In genomic region chr19:38514812-38515633, GRCh38 we compare ENCODE assay signal across 8 cellular contexts.
DNase-seq lines count a peak whose midpoint lies in the region; ATAC-seq and TF ChIP-seq lines count a peak whose summit lies in the region.

No MANE protein-coding gene starts in this region.

- H3K79me2 ChIP-seq in MM.1S (ENCODE audit: low read length) = no peaks in the 10 kb centered on the region
- H3K79me2 ChIP-seq in smooth muscle cell (ENCODE audit: low read depth) = no peaks in the 10 kb centered on the region

- H3F3A ChIP-seq in MM.1S (ENCODE audit: insufficient read depth, low read length) (no peaks in the 10 kb centered on the region), smooth muscle cell (ENCODE audit: low read depth) (no peaks in the 10 kb centered on the region)

- H3K4me2 ChIP-seq in MM.1S (ENCODE audit: low read depth, low read length) = no peak overlapping the region
- H3K4me2 ChIP-seq in smooth muscle cell = peak overlapping the region; percentile 57

- no peaks in the 10 kb centered on the region for H3K9me2 ChIP-seq in MM.1S (replicated peaks; ENCODE audit: insufficient read depth, low read length)

- peak overlapping the region; percentile 28; the same call in 1 of the 2 replicates for H2AFZ ChIP-seq in MM.1S (ENCODE audit: low read length)
- H2AFZ ChIP-seq in smooth muscle cell (ENCODE audit: low read depth) = peak overlapping the region; percentile 84

- no peak overlapping the region for H3K9ac ChIP-seq in MM.1S (ENCODE audit: low read length)
- H3K9ac ChIP-seq in smooth muscle cell (ENCODE audit: low read depth) = no peak overlapping the region

- TF ChIP-seq CTCF in GM12875 (IDR thresholded peaks at IDR 0.05; ENCODE audit: borderline replicate concordance, insufficient read depth, low read depth, low read length) (peak; percentile 94), MM.1S (IDR thresholded peaks at IDR 0.05; ENCODE audit: low read length) (peak; percentile 81), smooth muscle cell (IDR thresholded peaks at IDR 0.05; ENCODE audit: borderline replicate concordance, insufficient read depth, poor library complexity, severe bottlenecking) (peak; percentile 90)

- H3K36me3 ChIP-seq in MM.1S (replicated peaks; ENCODE audit: insufficient read depth, low read length) (no peaks in the 10 kb centered on the region), smooth muscle cell (ENCODE audit: low read depth) (no peaks in the 10 kb centered on the region)

- 19% methylated on average over 32 of the region's 32 CpGs for WGBS in right cardiac atrium
- 37% methylated on average over 32 of the region's 32 CpGs for WGBS in smooth muscle cell (ENCODE audit: low lambda C conversion rate)

- intact Hi-C loops in right cardiac atrium (cut with DNase I) = loop anchor here in 1 of 4 donors (10.0 kb wide), 1 partner anchor 110 kb away; the partner anchor contains the start of gene FAM98C

- H4K20me1 ChIP-seq in MM.1S (ENCODE audit: insufficient read depth, low read length) = no peaks in the 10 kb centered on the region
- H4K20me1 ChIP-seq in smooth muscle cell (ENCODE audit: low read depth) = no peaks in the 10 kb centered on the region

- ATAC-seq in right cardiac atrium (peak; percentile 74 to 82), HG02610 (IDR thresholded peaks at IDR 0.05; ENCODE audit: unreplicated experiment) (no peak)

- DNase-seq in MM.1S = peak; percentile 59
- peak; percentile 30 for DNase-seq in T-helper 22 cell (ENCODE audit: low read depth)
- peak in 54 of 58 donors; percentile 8 to 78 (median 49) for DNase-seq in anterior cingulate cortex (lab: John Stamatoyannopoulos, UW)
- DNase-seq in right cardiac atrium = peak; percentile 69 to 89 (median 85)
- DNase-seq in smooth muscle cell (lab: John Stamatoyannopoulos, UW; ENCODE audit: unreplicated experiment) = peak; percentile 32
- DNase-seq in COR-L47 (lab: John Stamatoyannopoulos, UW) = no peak

- H3K27ac ChIP-seq in MM.1S (ENCODE audit: low read length) (no peak overlapping the region), right cardiac atrium (ENCODE audit: low read length) (no peak overlapping the region), smooth muscle cell (ENCODE audit: low read depth) (no peak overlapping the region)

- peaks cover 52% of the 10 kb centered on the region for H3K27me3 ChIP-seq in MM.1S (replicated peaks; ENCODE audit: insufficient read depth, low read length)
- no peaks in the 10 kb centered on the region for H3K27me3 ChIP-seq in right cardiac atrium (ENCODE audit: control insufficient read depth, insufficient read depth)
- H3K27me3 ChIP-seq in smooth muscle cell (ENCODE audit: low read depth) = no peaks in the 10 kb centered on the region

- H3K9me3 ChIP-seq in MM.1S (replicated peaks; ENCODE audit: insufficient read depth, low read length) = no peaks in the 10 kb centered on the region
- H3K9me3 ChIP-seq in right cardiac atrium (ENCODE audit: control insufficient read depth, low read length) = no peaks in the 10 kb centered on the region
- H3K9me3 ChIP-seq in smooth muscle cell (replicated peaks; ENCODE audit: low read depth) = no peaks in the 10 kb centered on the region

- H3K4me1 ChIP-seq in MM.1S (ENCODE audit: low read length) (no peaks in the 10 kb centered on the region), right cardiac atrium (ENCODE audit: control insufficient read depth, insufficient read depth, low read length) (no peaks in the 10 kb centered on the region), smooth muscle cell (ENCODE audit: low read depth) (no peaks in the 10 kb centered on the region)

- H3K4me3 ChIP-seq in GM12875 (ENCODE audit: low read depth, low read length) = no peak overlapping the region
- H3K4me3 ChIP-seq in MM.1S (ENCODE audit: low read length) = no peak overlapping the region
- no peak overlapping the region for H3K4me3 ChIP-seq in right cardiac atrium (ENCODE audit: low read length)
- H3K4me3 ChIP-seq in smooth muscle cell = no peak overlapping the region
